ENCODE assay signal across 1 cellular context in genomic region chr3:27536451-27536850, GRCh38.
TF ChIP-seq lines count a peak whose summit lies in the region.

No MANE protein-coding gene starts in this region.

TF ChIP-seq in A549, 52 proteins besides CTCF, POLR2A, EP300 and RAD21 (continued from another document):
- TF ChIP-seq HES2 (IDR thresholded peaks at IDR 0.05) (no peak), HDAC2 (IDR thresholded peaks at IDR 0.05) (no peak), PHF8 (IDR thresholded peaks at IDR 0.05; ENCODE audit: borderline replicate concordance, low read depth) (no peak), ESRRA (IDR thresholded peaks at IDR 0.05; ENCODE audit: borderline replicate concordance, low read length) (no peak), RCOR1 (IDR thresholded peaks at IDR 0.05; ENCODE audit: low read depth, low read length) (no peak), BCL3 (IDR thresholded peaks at IDR 0.05) (no peak), EHMT2 (IDR thresholded peaks at IDR 0.05; ENCODE audit: low read depth) (no peak), E2F6 (IDR thresholded peaks at IDR 0.05; ENCODE audit: borderline replicate concordance, low read depth) (no peak), NPAS2 (CRISPR knock-in tag; IDR thresholded peaks at IDR 0.05; ENCODE audit: borderline replicate concordance) (no peak)
